ENCODE assay signal across 8 cellular contexts in genomic region chr19:48646192-48646911, GRCh38. TPM values are rescaled to one million over a fixed set of nuclear protein-coding genes. Genes with fewer than 3 reads are reported as not detected.
DNase-seq lines count a peak whose midpoint lies in the region; ATAC-seq lines count a peak whose summit lies in the region.

No MANE protein-coding gene starts in this region.

- H3K27me3 Mint-ChIP-seq in central memory CD8-positive, alpha-beta T cell, result no peaks in the 10 kb centered on the region

- H3K27ac Mint-ChIP-seq in central memory CD8-positive, alpha-beta T cell (ENCODE audit: low read depth), result peak overlapping the region; percentile 84

- peaks cover 11% of the 10 kb centered on the region for H3K36me3 Mint-ChIP-seq in central memory CD8-positive, alpha-beta T cell (ENCODE audit: insufficient read depth)

- peaks cover 48% of the 10 kb centered on the region for H3K4me1 Mint-ChIP-seq in central memory CD8-positive, alpha-beta T cell

- no peaks in the 10 kb centered on the region for H3K9me3 Mint-ChIP-seq in central memory CD8-positive, alpha-beta T cell

- peak; percentile 67 for ATAC-seq in GM18867 (IDR thresholded peaks at IDR 0.05; ENCODE audit: unreplicated experiment)
- peak; percentile 68 for ATAC-seq in HG03175 (IDR thresholded peaks at IDR 0.05; ENCODE audit: unreplicated experiment)
- ATAC-seq in activated CD4-positive, CD25-positive, alpha-beta regulatory T cell treated with anti-CD3 and anti-CD28 coated beads, Interleukin-2, amount 50 U/mL, for 24 hours, result peak; percentile 82 to 83
- ATAC-seq in central memory CD8-positive, alpha-beta T cell (replicated peaks; ENCODE audit: extremely low read depth, poor library complexity, severe bottlenecking), result peak; percentile 75

- peak; percentile 55 for DNase-seq in A172 (ENCODE audit: low spot score)
- DNase-seq in NCI-H446 treated with DMSO at 0.1 percent for 48 hours (lab: John Stamatoyannopoulos, UW), result peak; percentile 70
- DNase-seq in central memory CD8-positive, alpha-beta T cell (ENCODE audit: low spot score in 2 of 2), result peak; percentile 91 to 92
- peak; percentile 82 for DNase-seq in kidney tubule cell (ENCODE audit: low spot score)
- peak; percentile 81 for DNase-seq in stimulated activated CD4-positive, alpha-beta T cell treated with anti-CD3 and anti-CD28 coated beads, Interleukin-1b, Interleukin-23, amount 100 ng/mL, for 1 hour (ENCODE audit: low read depth in 2 of 2)

- peak overlapping the region; percentile 86 for H3K4me3 Mint-ChIP-seq in central memory CD8-positive, alpha-beta T cell

RNA-seq across cellular contexts. Expression of gene CA11, which starts 0.4 kb away (rescaled TPM):
- total RNA-seq in A172 (2014; rRNA removed; shearing (Covaris generic)), result 2.3 and 5.8 TPM in 2 replicates

RNA-seq across cellular contexts. Expression of gene DBP, which starts 9.2 kb away (rescaled TPM):
- total RNA-seq in A172 (2014; rRNA removed; shearing (Covaris generic)), result 2.6 and 15.5 TPM in 2 replicates

RNA-seq across cellular contexts. Expression of gene NTN5, which starts 26.5 kb away (rescaled TPM):
- total RNA-seq in A172 (2014; rRNA removed; shearing (Covaris generic)), result not detected in 2 replicates

RNA-seq across cellular contexts. Expression of gene SPHK2, which starts 27.0 kb away (rescaled TPM):
- 7.6 and 10.5 TPM in 2 replicates for total RNA-seq in A172 (2014; rRNA removed; shearing (Covaris generic))

RNA-seq across cellular contexts. Expression of gene RPL18, which starts 27.4 kb away (rescaled TPM):
- total RNA-seq in A172 (2014; rRNA removed; shearing (Covaris generic)), result 764 and 1,035 TPM in 2 replicates

Comparison
In these comparisons a context has a peak if more than half of its experiments do, and no peak if none do; other contexts are left out.
1. Peak in every context shown above with its lines: DNase-seq and ATAC-seq.